19 cellular contexts compared by ENCODE assay signal in genomic region chr12:38399711-38400205, GRCh38.
"Had no signal": no experiment of that assay in that cellular context is flagged by ENCODE, and none has a peak within 500 bp of the region (broad histone marks: within the 10 kb centered on the region; RNA-seq: fewer than 3 reads in every experiment).

No MANE protein-coding gene starts in this region.

- ATAC-seq: heart right ventricle, mucosa of descending colon, natural killer cell, psoas muscle, sciatic nerve had no signal

- FAIRE-seq: frontal cortex, islet of Langerhans had no signal

- H3K4me1 ChIP-seq: colonic mucosa, heart right ventricle, psoas muscle, stomach, transverse colon had no signal

- DNase-seq: colonic mucosa; effector CD4-positive, alpha-beta T cell; heart right ventricle; hypothalamus; kidney glomerular epithelial cell; mucosa of descending colon; natural killer cell; psoas muscle; retina; stimulated activated CD4-positive, alpha-beta T cell treated with anti-CD3 and anti-CD28 coated beads, Interleukin-12 subunit alpha, Interleukin-12 subunit beta, amount 100 ng/mL, for 4 hours; stimulated activated naive CD4-positive, alpha-beta T cell; stomach; substantia nigra; transverse colon had no signal

- H3K36me3 Mint-ChIP-seq: natural killer cell had no signal

- H3K4me3 ChIP-seq: colonic mucosa, heart right ventricle, mucosa of descending colon, psoas muscle, stomach, thoracic aorta, transverse colon had no signal

- H3K36me3 ChIP-seq: colonic mucosa, heart right ventricle, stomach, thoracic aorta, transverse colon had no signal

- H3K27ac ChIP-seq: colonic mucosa, heart right ventricle, psoas muscle, stomach, thoracic aorta, transverse colon had no signal

- H3K27me3 ChIP-seq: colonic mucosa, heart right ventricle, stomach, transverse colon had no signal

- H3K27ac Mint-ChIP-seq: natural killer cell had no signal

- H3K4me3 Mint-ChIP-seq: natural killer cell, neural crest cell had no signal

- H3K9me3 ChIP-seq: colonic mucosa, mucosa of descending colon, psoas muscle, thoracic aorta had no signal

- H3K4me1 Mint-ChIP-seq: natural killer cell, neural crest cell had no signal
